19 cellular contexts compared by ENCODE assay signal in the genomic region with DNA sequence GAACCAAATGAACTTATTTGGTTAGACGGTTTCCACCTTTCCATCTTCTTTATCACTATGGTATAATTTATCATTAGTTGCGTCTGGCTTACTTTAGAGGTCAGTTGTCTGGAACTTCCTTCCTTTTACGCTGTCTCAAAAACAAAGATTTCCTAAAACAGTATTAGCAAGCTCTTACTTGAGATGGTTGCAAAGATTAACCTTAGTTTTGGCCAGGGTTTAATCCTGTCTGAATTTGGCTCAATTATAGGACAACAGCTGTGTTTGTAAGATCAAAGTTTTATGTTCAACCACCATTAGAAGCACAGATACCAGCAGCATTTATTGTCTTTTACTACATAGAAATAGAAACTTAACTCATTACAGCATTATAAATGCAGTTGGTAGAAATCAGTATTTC.
"Had no signal": no experiment of that assay in that cellular context is flagged by ENCODE, and none has a peak within 500 bp of the region (broad histone marks: within the 10 kb centered on the region; RNA-seq: fewer than 3 reads in every experiment).

No MANE protein-coding gene starts in this region.

- H3K27ac ChIP-seq: colonic mucosa, lower lobe of right lung, pancreas, spleen, tibial artery, upper lobe of left lung, vagina had no signal

- H3K36me3 ChIP-seq: colonic mucosa, vagina had no signal

- H3K4me3 ChIP-seq: colonic mucosa, esophagus muscularis mucosa, lower lobe of right lung, pancreas, spleen, tibial artery, upper lobe of left lung, vagina had no signal

- DNase-seq: colonic mucosa; effector CD4-positive, alpha-beta T cell; endodermal cell; foreskin fibroblast; immature natural killer cell; lower lobe of right lung; occipital lobe; pancreas; right cardiac atrium; spleen; stimulated activated CD4-positive, alpha-beta T cell treated with anti-CD3 and anti-CD28 coated beads, Interleukin-15, amount 100 ng/mL, for 24 hours; stimulated activated CD4-positive, alpha-beta T cell treated with anti-CD3 and anti-CD28 coated beads, Interleukin-1b, Interleukin-23, amount 100 ng/mL, for 48 hours; stimulated activated CD4-positive, alpha-beta T cell treated with anti-CD3 and anti-CD28 coated beads, Interleukin-4, amount 100 ng/mL, for 24 hours; tibial artery; upper lobe of left lung had no signal

- ATAC-seq: lower lobe of right lung; natural killer cell treated with Interleukin-12 subunit alpha and Interleukin-12 subunit beta and Interleukin-15 and Interleukin-18, amount 100 ng/mL, for 72 hours; pancreas; stimulated activated memory B cell treated with anti-CD40 and anti-IgM and Interleukin-4, amounts not matched to agents 10 μg/mL and 1 μg/mL and 100 μg/mL, for 72 hours had no signal

- H3K27me3 ChIP-seq: colonic mucosa, esophagus muscularis mucosa, pancreas, spleen, tibial artery, upper lobe of left lung, vagina had no signal

- H3K4me1 ChIP-seq: colonic mucosa, pancreas, tibial artery, upper lobe of left lung had no signal

- H3K9me3 ChIP-seq: colonic mucosa, esophagus muscularis mucosa, lower lobe of right lung, pancreas, spleen, tibial artery, upper lobe of left lung, vagina had no signal
